Comparison of ENCODE assay signal across 23 cellular contexts in genomic region chr6:53682654-53683053, GRCh38. TPM values are rescaled to one million over a fixed set of nuclear protein-coding genes. Genes with fewer than 3 reads are reported as not detected.
"Had no signal": no experiment of that assay in that cellular context is flagged by ENCODE, and none has a peak within 500 bp of the region (broad histone marks: within the 10 kb centered on the region; RNA-seq: fewer than 3 reads in every experiment).

No MANE protein-coding gene starts in this region.

- DNase-seq: colonic mucosa; dermis blood vessel endothelial cell; effector CD4-positive, alpha-beta T cell; effector memory CD4-positive, alpha-beta T cell; foreskin fibroblast; foreskin melanocyte; gastrocnemius medialis; glutamatergic neuron; head of caudate nucleus; heart right ventricle; hippocampal formation; left cardiac atrium; left lung; left ventricle myocardium superior; lower lobe of right lung; mesenchymal stem cell; mucosa of descending colon; naive B cell had no signal

- H3K36me3 ChIP-seq: colonic mucosa, esophagus muscularis mucosa, gastrocnemius medialis, heart right ventricle, left lung, lower lobe of right lung had no signal

- H3K27me3 ChIP-seq: colonic mucosa, dorsolateral prefrontal cortex, esophagus muscularis mucosa, gastrocnemius medialis, heart right ventricle, left lung had no signal

- H3K4me3 ChIP-seq: colonic mucosa, dorsolateral prefrontal cortex, esophagus muscularis mucosa, gastrocnemius medialis, heart right ventricle, left lung, lower lobe of right lung, mucosa of descending colon had no signal

- ATAC-seq: gastrocnemius medialis, heart right ventricle, left cardiac atrium, left lung, left ventricle myocardium superior, lower lobe of right lung, mucosa of descending colon had no signal

- FAIRE-seq: endothelial cell of umbilical vein, islet of Langerhans, keratinocyte had no signal

RNA-seq across cellular contexts. Expression of gene KLHL31, which starts 17.1 kb away (rescaled TPM):
- total RNA-seq: endothelial cell of umbilical vein had no signal
